ENCODE assay signal across 9 cellular contexts in genomic region chr16:30628628-30629342, GRCh38. TPM values are rescaled to one million over a fixed set of nuclear protein-coding genes. Genes with fewer than 3 reads are reported as not detected.
DNase-seq lines count a peak whose midpoint lies in the region; ATAC-seq and TF ChIP-seq lines count a peak whose summit lies in the region.
"Had no signal": no experiment of that assay in that cellular context is flagged by ENCODE, and none has a peak within 500 bp of the region (broad histone marks: within the 10 kb centered on the region; RNA-seq: fewer than 3 reads in every experiment).

No MANE protein-coding gene starts in this region.

- ATAC-seq in DND-41 (ENCODE audit: insufficient read depth, low read depth), result peak; percentile 95
- ATAC-seq in activated T-cell treated with anti-CD3 and anti-CD28 coated beads, Interleukin-2, amount 50 U/mL, for 4 hours, result peak; percentile 93 to 96
- ATAC-seq in HG03460 (IDR thresholded peaks at IDR 0.05; ENCODE audit: unreplicated experiment), result no peak

- H3K79me2 ChIP-seq in DND-41 (ENCODE audit: insufficient read depth, low read length), result peaks cover 7% of the 10 kb centered on the region
- no peaks in the 10 kb centered on the region for H3K79me2 ChIP-seq in Karpas-422 (ENCODE audit: low read length)
- no peaks in the 10 kb centered on the region for H3K79me2 ChIP-seq in neural progenitor cell (ENCODE audit: low read depth)

- peak overlapping the region; percentile 61 for H3K4me3 Mint-ChIP-seq in activated T-cell treated with anti-CD3 and anti-CD28 coated beads, Interleukin-2, amount 50 U/mL, for 4 hours
- H3K4me3 Mint-ChIP-seq in neural progenitor cell, result peak overlapping the region; percentile 55

- H3K9me3 Mint-ChIP-seq in activated T-cell treated with anti-CD3 and anti-CD28 coated beads, Interleukin-2, amount 50 U/mL, for 4 hours, result no peaks in the 10 kb centered on the region
- H3K9me3 Mint-ChIP-seq in neural progenitor cell, result no peaks in the 10 kb centered on the region

- no peaks in the 10 kb centered on the region for H4K20me1 ChIP-seq in DND-41 (ENCODE audit: insufficient read depth, low read length)
- H4K20me1 ChIP-seq in Karpas-422 (ENCODE audit: insufficient read depth, low read depth, low read length), result no peaks in the 10 kb centered on the region
- no peaks in the 10 kb centered on the region for H4K20me1 ChIP-seq in neural progenitor cell (ENCODE audit: low read depth)

- no peaks in the 10 kb centered on the region for H3K9me2 ChIP-seq in Karpas-422 (replicated peaks; ENCODE audit: insufficient read depth, low read length)

- no peaks in the 10 kb centered on the region for H3K27me3 Mint-ChIP-seq in activated T-cell treated with anti-CD3 and anti-CD28 coated beads, Interleukin-2, amount 50 U/mL, for 4 hours (ENCODE audit: low read depth)
- H3K27me3 Mint-ChIP-seq in neural progenitor cell (ENCODE audit: insufficient read depth, low read depth), result peaks cover 9% of the 10 kb centered on the region

- H3K27me3 ChIP-seq in DND-41 (ENCODE audit: insufficient read depth, low read length, poor library complexity) (no peaks in the 10 kb centered on the region), Karpas-422 (ENCODE audit: low read length) (no peaks in the 10 kb centered on the region), Peyer's patch (no peaks in the 10 kb centered on the region), neural progenitor cell (no peaks in the 10 kb centered on the region), stomach (peaks cover 0 to 8% (median 0%) of the 10 kb centered on the region in 3 donors)

- H3K36me3 ChIP-seq in DND-41 (ENCODE audit: insufficient read depth, low read length) (no peaks in the 10 kb centered on the region), Karpas-422 (ENCODE audit: insufficient read depth, low read length) (no peaks in the 10 kb centered on the region), Peyer's patch (no peaks in the 10 kb centered on the region), neural progenitor cell (no peaks in the 10 kb centered on the region), stomach (no peaks in the 10 kb centered on the region)

- peak overlapping the region; percentile 58; the same call in 1 of the 2 replicates for H3K4me2 ChIP-seq in DND-41 (ENCODE audit: insufficient read depth, low read length)
- peak overlapping the region; percentile 66 for H3K4me2 ChIP-seq in Karpas-422 (ENCODE audit: low read depth, low read length, poor library complexity, severe bottlenecking)
- no peak overlapping the region for H3K4me2 ChIP-seq in neural progenitor cell

- TF ChIP-seq CTCF in DND-41 (IDR thresholded peaks at IDR 0.05; ENCODE audit: borderline replicate concordance, extremely low read depth, low read length, poor library complexity, severe bottlenecking), result peak; percentile 98
- TF ChIP-seq CTCF in Peyer's patch (IDR thresholded peaks at IDR 0.05), result peak; percentile 87 to 97 (median 92)
- peak; percentile 99 for TF ChIP-seq CTCF in fibroblast of mammary gland (conservative IDR thresholded peaks at IDR 0.05; ENCODE audit: control insufficient read depth, insufficient read depth, low read depth, low read length)
- peak; percentile 84 for TF ChIP-seq CTCF in neural progenitor cell (IDR thresholded peaks at IDR 0.05)
- peak in 5 of 7 experiments; percentile 77 to 87 (median 85) for TF ChIP-seq CTCF in stomach (IDR thresholded peaks at IDR 0.05)

- no peak for TF ChIP-seq EP300 in stomach (IDR thresholded peaks at IDR 0.05)

- no peaks in the 10 kb centered on the region for H3K36me3 Mint-ChIP-seq in activated T-cell treated with anti-CD3 and anti-CD28 coated beads, Interleukin-2, amount 50 U/mL, for 4 hours (ENCODE audit: insufficient read depth)
- no peaks in the 10 kb centered on the region for H3K36me3 Mint-ChIP-seq in neural progenitor cell

- WGBS in stomach, 5 donors, result 32 to 38% (median 36%) methylated on average over 15 of the region's 15 CpGs

- H3K9me3 ChIP-seq in DND-41 (ENCODE audit: insufficient read depth, low read length, severe bottlenecking) (no peaks in the 10 kb centered on the region), Karpas-422 (ENCODE audit: low read length) (no peaks in the 10 kb centered on the region; the same call in 1 of the 2 replicates), Peyer's patch (no peaks in the 10 kb centered on the region), neural progenitor cell (ENCODE audit: low read depth) (no peaks in the 10 kb centered on the region), stomach (no peaks in the 10 kb centered on the region)

- intact Hi-C loops in stomach (cut with DNase I; ENCODE audit: low total_unique reads), result no loop called here

- peak overlapping the region; percentile 21 for H3K27ac Mint-ChIP-seq in neural progenitor cell

- H3K9ac ChIP-seq in DND-41 (ENCODE audit: low read depth, low read length) (peak overlapping the region; percentile 23), Karpas-422 (ENCODE audit: low read length) (peak overlapping the region; percentile 45), neural progenitor cell (no peak overlapping the region)

- H3K4me1 Mint-ChIP-seq in activated T-cell treated with anti-CD3 and anti-CD28 coated beads, Interleukin-2, amount 50 U/mL, for 4 hours (ENCODE audit: low read depth), result peaks cover 5% of the 10 kb centered on the region
- peaks cover 7% of the 10 kb centered on the region for H3K4me1 Mint-ChIP-seq in neural progenitor cell

- H3K4me1 ChIP-seq in DND-41 (ENCODE audit: insufficient read depth, low read length) (peaks cover 16% of the 10 kb centered on the region), Karpas-422 (ENCODE audit: low read length) (peaks cover 19% of the 10 kb centered on the region), Peyer's patch (peaks cover 0 to 3% (median 0%) of the 10 kb centered on the region in 4 donors), neural progenitor cell (no peaks in the 10 kb centered on the region), stomach (peaks cover 0 to 12% (median 5%) of the 10 kb centered on the region in 4 donors)

- no peak for TF ChIP-seq POLR2A in Peyer's patch (IDR thresholded peaks at IDR 0.05)
- no peak for TF ChIP-seq POLR2A in stomach (IDR thresholded peaks at IDR 0.05)

- peaks cover 2% of the 10 kb centered on the region for H3F3A ChIP-seq in neural progenitor cell (ENCODE audit: low read depth)

- H2AFZ ChIP-seq in DND-41 (ENCODE audit: low read depth, low read length), result peak overlapping the region; percentile 87
- H2AFZ ChIP-seq in Karpas-422 (ENCODE audit: low read length), result peak overlapping the region; percentile 93
- H2AFZ ChIP-seq in neural progenitor cell (replicated peaks), result peak overlapping the region; percentile 82

- H3K4me3 ChIP-seq in DND-41 (ENCODE audit: low read depth in 1 of 2, low read length in 2 of 2) (peak overlapping the region in 1 of 2 experiments; percentile 44; a peak in 2 of 4 replicates), Karpas-422 (ENCODE audit: low read length) (peak overlapping the region; percentile 41; the same call in 1 of the 2 replicates), Peyer's patch (peak overlapping the region in 1 of 4 donors; percentile 38), fibroblast of mammary gland (ENCODE audit: control insufficient read depth, low read depth, low read length) (peak overlapping the region; percentile 34), neural progenitor cell (no peak overlapping the region), stomach (peak overlapping the region in 1 of 4 donors; percentile 5)

- peak overlapping the region; percentile 54 for H3K27ac ChIP-seq in DND-41 (ENCODE audit: low read length)
- 0 out of 2 replicates have a peak overlapping the region, but pooled peaks have one; percentile 35 for H3K27ac ChIP-seq in Karpas-422 (ENCODE audit: low read length)
- H3K27ac ChIP-seq in Peyer's patch, result peak overlapping the region in 2 of 4 donors; percentile 42 to 43
- H3K27ac ChIP-seq in neural progenitor cell, result no peak overlapping the region
- peak overlapping the region in 3 of 5 donors; percentile 38 to 69 (median 54) for H3K27ac ChIP-seq in stomach
- H3K27ac ChIP-seq: epithelial cell of prostate had no signal

- DNase-seq in DND-41 (peak; percentile 91), Karpas-422 (peak; percentile 95), Peyer's patch (peak; percentile 92 to 96 (median 93)), fibroblast of mammary gland (ENCODE audit: low read depth) (peak; percentile 79), neural progenitor cell (ENCODE audit: low spot score) (peak; percentile 79), stomach (peak; percentile 91)
- DNase-seq in activated T-cell treated with anti-CD3 and anti-CD28 coated beads, Interleukin-2, amount 50 U/mL, for 4 hours, result peak; percentile 88

RNA-seq across cellular contexts. Expression of gene ZNF689, which starts 18.6 kb away (rescaled TPM):
- total RNA-seq in Karpas-422 (2014; rRNA removed; shearing (Covaris generic); ENCODE audit: low replicate concordance), result 6.9 and 7.5 TPM in 2 replicates
- total RNA-seq in Peyer's patch, result 10 to 100 TPM in 2 of 4 donors, 1 to 10 TPM in 2; 7.5 to 12.5 (median 9.9) TPM
- total RNA-seq in activated T-cell treated with anti-CD3 and anti-CD28 coated beads, Interleukin-2, amount 50 U/mL, for 4 hours, result 10 to 100 TPM; 15.4 to 16.9 (median 16.0) TPM
- 9.2 and 15.3 TPM in 2 replicates for total RNA-seq in neural progenitor cell (ENCODE audit: low replicate concordance)
- total RNA-seq in stomach, result 10 to 100 TPM in 2 of 5 donors, 1 to 10 TPM in 2, under 1 TPM in 1; 0.58 to 86.4 (median 7.1) TPM
- polyA plus RNA-seq in stomach, result 1 to 10 TPM; 2.0 to 4.4 (median 3.1) TPM

RNA-seq across cellular contexts. Expression of gene PRR14, which starts 22.0 kb away (rescaled TPM):
- 17.4 and 42.0 TPM in 2 replicates for total RNA-seq in Karpas-422 (2014; rRNA removed; shearing (Covaris generic); ENCODE audit: low replicate concordance)
- 100 to 1,000 TPM in 1 of 4 donors, 10 to 100 TPM in 3; 45.5 to 107 (median 65.0) TPM for total RNA-seq in Peyer's patch
- 10 to 100 TPM; 65.1 to 85.3 (median 71.0) TPM for total RNA-seq in activated T-cell treated with anti-CD3 and anti-CD28 coated beads, Interleukin-2, amount 50 U/mL, for 4 hours
- 3.5 and 14.6 TPM in 2 replicates for total RNA-seq in neural progenitor cell (ENCODE audit: low replicate concordance)
- 100 to 1,000 TPM in 2 of 5 donors, 10 to 100 TPM in 2, 1 to 10 TPM in 1; 9.0 to 123 (median 93.9) TPM for total RNA-seq in stomach
- 10 to 100 TPM; 69.8 to 79.7 (median 79.6) TPM for polyA plus RNA-seq in stomach

RNA-seq across cellular contexts. Expression of gene FBRS, which starts 29.4 kb away (rescaled TPM):
- total RNA-seq in Karpas-422 (2014; rRNA removed; shearing (Covaris generic); ENCODE audit: low replicate concordance), result 32.9 and 36.1 TPM in 2 replicates
- total RNA-seq in Peyer's patch, result 100 to 1,000 TPM in 1 of 4 donors, 10 to 100 TPM in 3; 51.2 to 167 (median 72.2) TPM
- total RNA-seq in activated T-cell treated with anti-CD3 and anti-CD28 coated beads, Interleukin-2, amount 50 U/mL, for 4 hours, result 100 to 1,000 TPM; 132 to 158 (median 137) TPM
- total RNA-seq in neural progenitor cell (ENCODE audit: low replicate concordance), result 3.6 and 20.5 TPM in 2 replicates
- 100 to 1,000 TPM in 1 of 5 donors, 10 to 100 TPM in 4; 20.4 to 185 (median 28.6) TPM for total RNA-seq in stomach
- 10 to 100 TPM; 19.7 to 35.9 (median 24.0) TPM for polyA plus RNA-seq in stomach

RNA-seq across cellular contexts. Expression of gene ZNF785, which starts 43.3 kb away (rescaled TPM):
- 14.9 and 20.8 TPM in 2 replicates for total RNA-seq in Karpas-422 (2014; rRNA removed; shearing (Covaris generic); ENCODE audit: low replicate concordance)
- total RNA-seq in Peyer's patch, result 10 to 100 TPM; 13.7 to 55.0 (median 29.3) TPM
- total RNA-seq in activated T-cell treated with anti-CD3 and anti-CD28 coated beads, Interleukin-2, amount 50 U/mL, for 4 hours, result 1 to 10 TPM; 4.7 to 9.5 (median 6.8) TPM
- 17.8 and 19.5 TPM in 2 replicates for total RNA-seq in neural progenitor cell (ENCODE audit: low replicate concordance)
- total RNA-seq in stomach, result 10 to 100 TPM in 3 of 5 donors, 1 to 10 TPM in 2; 7.8 to 49.0 (median 10.3) TPM
- 1 to 10 TPM; 3.8 to 5.4 (median 4.6) TPM for polyA plus RNA-seq in stomach

RNA-seq across cellular contexts. Expression of gene ZNF688, which starts 57.3 kb away (rescaled TPM):
- total RNA-seq in Karpas-422 (2014; rRNA removed; shearing (Covaris generic); ENCODE audit: low replicate concordance), result 18.0 and 24.9 TPM in 2 replicates
- total RNA-seq in Peyer's patch, result 10 to 100 TPM; 38.6 to 53.3 (median 41.1) TPM
- 1 to 10 TPM; 5.6 to 8.1 (median 7.4) TPM for total RNA-seq in activated T-cell treated with anti-CD3 and anti-CD28 coated beads, Interleukin-2, amount 50 U/mL, for 4 hours
- total RNA-seq in neural progenitor cell (ENCODE audit: low replicate concordance), result 3.6 and 6.2 TPM in 2 replicates
- 100 to 1,000 TPM in 1 of 5 donors, 10 to 100 TPM in 3, 1 to 10 TPM in 1; 9.4 to 123 (median 18.3) TPM for total RNA-seq in stomach
- polyA plus RNA-seq in stomach, result 10 to 100 TPM; 25.2 to 26.1 (median 25.3) TPM
